ENCODE assay signal across 13 cellular contexts in the genomic region with DNA sequence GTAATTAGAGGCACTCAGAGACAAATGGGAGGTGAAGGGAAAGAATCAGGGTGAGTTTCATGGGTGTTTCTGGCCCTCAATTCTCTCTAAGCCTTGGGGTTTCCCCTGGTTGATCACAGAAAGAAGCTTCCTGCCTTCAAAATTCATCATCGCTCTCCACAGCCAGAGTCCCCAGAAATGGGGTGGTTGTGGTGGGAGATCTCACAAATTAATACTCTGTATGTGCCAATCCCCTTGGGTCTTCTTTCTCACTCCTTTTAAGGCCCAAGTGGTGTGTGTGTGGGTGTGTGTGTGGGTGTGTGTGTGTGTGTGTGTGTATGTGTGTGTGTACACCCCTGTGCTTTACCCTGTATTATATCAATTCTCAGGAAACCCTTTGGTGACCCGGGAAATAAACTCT. TPM values are rescaled to one million over a fixed set of nuclear protein-coding genes. Genes with fewer than 3 reads are reported as not detected.
DNase-seq lines count a peak whose midpoint lies in the region; ATAC-seq, FAIRE-seq and TF ChIP-seq lines count a peak whose summit lies in the region.
"Had no signal": no experiment of that assay in that cellular context is flagged by ENCODE, and none has a peak within 500 bp of the region (broad histone marks: within the 10 kb centered on the region; RNA-seq: fewer than 3 reads in every experiment).

No MANE protein-coding gene starts in this region.

- in situ Hi-C loops in GM12878 (cut with MboI): no loop called here

- H3K27ac ChIP-seq in CD8-positive, alpha-beta memory T cell (ENCODE audit: low read depth, low read length): no peak overlapping the region
- no peak overlapping the region for H3K27ac ChIP-seq in GM12878 (ENCODE audit: control insufficient read depth, insufficient read depth)
- H3K27ac ChIP-seq: PC-9 had no signal

- peak in 3 of 5 donors; percentile 37 to 54 (median 51) for DNase-seq in CD8-positive, alpha-beta memory T cell
- peak; percentile 85 for DNase-seq in activated CD4-positive, alpha-beta T cell treated with anti-CD3 and anti-CD28 coated beads, Interleukin-2, amount 10 ng/mL, durations not matched to agents 24 days and 14 days
- DNase-seq in GM12878 (ENCODE audit: low read depth, low spot score) (peak; percentile 36), H54 (ENCODE audit: insufficient read length, low spot score) (no peak), HTR-8/SVneo (ENCODE audit: insufficient read length, low spot score) (no peak), DMS53 (lab: John Stamatoyannopoulos, UW) (no peak)
- DNase-seq in stimulated activated CD4-positive, alpha-beta T cell treated with anti-CD3 and anti-CD28 coated beads, TNF-alpha, amount 100 ng/mL, for 24 hours (ENCODE audit: low read depth in 3 of 3): peak; percentile 16 to 27 (median 24)
- DNase-seq: C1 segment of cervical spinal cord, NCI-H1436 treated with DMSO at 0.1 percent for 48 hours, PC-9 had no signal

- H3K4me3 ChIP-seq in CD8-positive, alpha-beta memory T cell (ENCODE audit: low read length): no peak overlapping the region
- H3K4me3 ChIP-seq in GM12878: no peak overlapping the region
- H3K4me3 ChIP-seq: PC-9 had no signal

- H3K27me3 Mint-ChIP-seq in CD8-positive, alpha-beta memory T cell: no peaks in the 10 kb centered on the region
- H3K27me3 Mint-ChIP-seq in activated CD4-positive, alpha-beta T cell treated with anti-CD3 and anti-CD28 coated beads, Interleukin-2, amount 10 ng/mL, durations not matched to agents 24 days and 14 days: peaks cover 3% of the 10 kb centered on the region

- TF ChIP-seq POLR2A in GM12878 (IDR thresholded peaks at IDR 0.05; ENCODE audit: low read depth, low read length) (no peak), H54 (IDR thresholded peaks at IDR 0.05; ENCODE audit: low read depth, low read length) (no peak)

- peaks cover 61% of the 10 kb centered on the region for H3K4me1 ChIP-seq in CD8-positive, alpha-beta memory T cell (ENCODE audit: insufficient read depth, low read length)
- H3K4me1 ChIP-seq in GM12878 (ENCODE audit: control insufficient read depth, insufficient read depth, low read length): peaks cover 32% of the 10 kb centered on the region

- H3K79me2 ChIP-seq in GM12878 (ENCODE audit: control insufficient read depth, insufficient read depth, low read length): no peaks in the 10 kb centered on the region

- TF ChIP-seq EP300 in GM12878 (IDR thresholded peaks at IDR 0.05; ENCODE audit: borderline replicate concordance in 1 of 2, control insufficient read depth in 1 of 2, low read depth in 2 of 2, low read length in 2 of 2): no peak

- peak overlapping the region; percentile 71 to 92 (median 86) for H3K27ac Mint-ChIP-seq in CD8-positive, alpha-beta memory T cell
- peak overlapping the region; percentile 72 for H3K27ac Mint-ChIP-seq in activated CD4-positive, alpha-beta T cell treated with anti-CD3 and anti-CD28 coated beads, Interleukin-2, amount 10 ng/mL, durations not matched to agents 24 days and 14 days
- H3K27ac Mint-ChIP-seq: dendritic cell treated with granulocyte-macrophage colony-stimulating factor and Interleukin-4, amounts not matched to agents 40 ng/mL and 50 ng/mL, for 4 days had no signal

- peak overlapping the region; percentile 9 for H2AFZ ChIP-seq in GM12878 (ENCODE audit: control insufficient read depth, low read depth, low read length)
- H2AFZ ChIP-seq: PC-9 had no signal

- H3K36me3 ChIP-seq in CD8-positive, alpha-beta memory T cell (ENCODE audit: insufficient read depth, low read length): no peaks in the 10 kb centered on the region
- H3K36me3 ChIP-seq in GM12878 (ENCODE audit: control insufficient read depth in 2 of 2, insufficient read depth in 2 of 2, low read length in 1 of 2): no peaks in the 10 kb centered on the region

- ATAC-seq in GM12878 (peak; percentile 69), GM18502 (IDR thresholded peaks at IDR 0.05; ENCODE audit: poor library complexity, unreplicated experiment) (no peak)

- WGBS in GM12878 (ENCODE audit: insufficient coverage, insufficient replicate concordance, low lambda C conversion rate, missing lambda C conversion rate): 3% methylated on average over 2 of the region's 2 CpGs

- no peaks in the 10 kb centered on the region for H3K27me3 ChIP-seq in CD8-positive, alpha-beta memory T cell (ENCODE audit: insufficient read depth, low read length, poor library complexity, severe bottlenecking)
- no peaks in the 10 kb centered on the region for H3K27me3 ChIP-seq in GM12878 (replicated peaks in 1 of 2; ENCODE audit: control insufficient read depth in 2 of 2, insufficient read depth in 2 of 2, low read length in 1 of 2)

- no peak for TF ChIP-seq CTCF in GM12878 (IDR thresholded peaks at IDR 0.05 in 2 of 3, conservative IDR thresholded peaks at IDR 0.05 in 1 of 3; ENCODE audit: control insufficient read depth in 2 of 3, extremely low read depth in 1 of 3, insufficient read depth in 1 of 3, low read depth in 3 of 3, low read length in 3 of 3)

- H4K20me1 ChIP-seq in GM12878 (ENCODE audit: control insufficient read depth, insufficient read depth): no peaks in the 10 kb centered on the region

- TF ChIP-seq RAD21 in GM12878 (IDR thresholded peaks at IDR 0.05; ENCODE audit: insufficient read depth, low read depth, low read length): no peak

- H3K4me2 ChIP-seq in GM12878 (ENCODE audit: control insufficient read depth, insufficient read depth): peak overlapping the region; percentile 9; the same call in 1 of the 2 replicates
- H3K4me2 ChIP-seq: PC-9 had no signal

- no TSS peak for BruUV-seq in GM12878 (replicated peaks; lab: Mats Ljungman, UMichigan)

- H3K9ac ChIP-seq in GM12878 (ENCODE audit: control insufficient read depth, insufficient read depth, low read length): no peak overlapping the region

- RAD21 ChIA-PET in GM12878 (lab: Charles Lee; ENCODE audit: unreplicated experiment): interaction anchor here (1.4 to 4.1 kb wide), 4 partner anchors 16 to 33 kb away, joined by 3 to 52 read pairs (median 5); a partner anchor contains a TSS

- CTCF ChIA-PET in CD8-positive, alpha-beta memory T cell (lab: Charles Lee): interaction anchor here (2.0 kb wide), 1 partner anchor 33 kb away, joined by 15 read pairs; a partner anchor contains a TSS
- CTCF ChIA-PET in GM12878 (lab: Yijun Ruan, JAX): interaction anchor here (0.6 to 3.8 kb wide), 5 partner anchors 11 to 91 kb away, joined by 3 to 43 read pairs (median 6); a partner anchor contains a TSS

- peaks cover 10 to 21% (median 17%) of the 10 kb centered on the region in 5 donors for H3K9me3 Mint-ChIP-seq in CD8-positive, alpha-beta memory T cell
- peaks cover 13% of the 10 kb centered on the region for H3K9me3 Mint-ChIP-seq in activated CD4-positive, alpha-beta T cell treated with anti-CD3 and anti-CD28 coated beads, Interleukin-2, amount 10 ng/mL, durations not matched to agents 24 days and 14 days

- POLR2A ChIA-PET in CD8-positive, alpha-beta memory T cell (lab: Charles Lee): no interaction called here
- POLR2A ChIA-PET in GM12878 (lab: Charles Lee): interaction anchor here (1.2 to 3.0 kb wide), 3 partner anchors 11 to 16 kb away, joined by 6 to 18 read pairs (median 7); no protein-coding TSS in a partner anchor

- intact Hi-C loops in activated CD4-positive, alpha-beta T cell treated with anti-CD3 and anti-CD28 coated beads, Interleukin-2, amount 10 ng/mL, durations not matched to agents 24 days and 14 days (cut with micrococcal nuclease): loop anchor here (1.0 to 2.0 kb wide), 2 partner anchors 16 to 34 kb away; a partner anchor contains a TSS
- intact Hi-C loops in GM12878 (cut with micrococcal nuclease; ENCODE audit: unreplicated experiment): no loop called here

- peaks cover 67 to 79% (median 75%) of the 10 kb centered on the region in 3 donors for H3K4me1 Mint-ChIP-seq in CD8-positive, alpha-beta memory T cell
- H3K4me1 Mint-ChIP-seq in activated CD4-positive, alpha-beta T cell treated with anti-CD3 and anti-CD28 coated beads, Interleukin-2, amount 10 ng/mL, durations not matched to agents 24 days and 14 days: peaks cover 56% of the 10 kb centered on the region

- peak overlapping the region in 4 of 7 donors; percentile 11 to 61 (median 36) for H3K4me3 Mint-ChIP-seq in CD8-positive, alpha-beta memory T cell
- peak overlapping the region; percentile 47 for H3K4me3 Mint-ChIP-seq in activated CD4-positive, alpha-beta T cell treated with anti-CD3 and anti-CD28 coated beads, Interleukin-2, amount 10 ng/mL, durations not matched to agents 24 days and 14 days
- H3K4me3 Mint-ChIP-seq: dendritic cell treated with granulocyte-macrophage colony-stimulating factor and Interleukin-4, amounts not matched to agents 40 ng/mL and 50 ng/mL, for 4 days had no signal

- SMC1A ChIA-PET in GM12878 (lab: Charles Lee; ENCODE audit: uncharacterized antibody, unreplicated experiment): interaction anchor here (0.9 to 3.7 kb wide), 4 partner anchors 14 to 33 kb away, joined by 4 to 46 read pairs (median 8); a partner anchor contains a TSS

- FAIRE-seq in GM12878 (lab: Jason Lieb, UNC) (peak; percentile 93), H54 (lab: Jason Lieb, UNC) (no peak), HTR-8/SVneo (lab: Jason Lieb, UNC) (no peak)
- FAIRE-seq: H1 had no signal

- H3K9me3 ChIP-seq in CD8-positive, alpha-beta memory T cell (ENCODE audit: low read length): no peaks in the 10 kb centered on the region
- H3K9me3 ChIP-seq in GM12878 (replicated peaks; ENCODE audit: control insufficient read depth, insufficient read depth, low read length): no peaks in the 10 kb centered on the region; the same call in 1 of the 3 replicates

- H3K36me3 Mint-ChIP-seq in CD8-positive, alpha-beta memory T cell: peaks cover 0 to 18% (median 2%) of the 10 kb centered on the region in 3 donors
- peaks cover 17% of the 10 kb centered on the region for H3K36me3 Mint-ChIP-seq in activated CD4-positive, alpha-beta T cell treated with anti-CD3 and anti-CD28 coated beads, Interleukin-2, amount 10 ng/mL, durations not matched to agents 24 days and 14 days (ENCODE audit: low read depth)

RNA-seq across cellular contexts. Expression of a gene that starts 2.7 kb away (rescaled TPM):
- 1 to 10 TPM; 7.0 to 7.9 TPM for total RNA-seq in CD8-positive, alpha-beta memory T cell
- polyA plus RNA-seq in CD8-positive, alpha-beta memory T cell: 2.7 TPM
- total RNA-seq in activated CD4-positive, alpha-beta T cell treated with anti-CD3 and anti-CD28 coated beads, Interleukin-2, amount 10 ng/mL, durations not matched to agents 24 days and 14 days: 3.3 and 4.7 TPM in 2 replicates
- total RNA-seq in GM12878 (2013; cell fraction: nucleolus; rRNA removed): 6.3 and 7.3 TPM in 2 replicates
- total RNA-seq in GM12878 (2014; rRNA removed) (0.38 and 0.56 TPM in 2 replicates), GM12878 (2014; rRNA removed; fragmentation: Illumina TruSeq; extraction: Trizol) (0.41 and 0.45 TPM in 2 replicates), GM12878 (2021) (2.6 and 3.2 TPM in 2 replicates)
- polyA plus RNA-seq in GM12878 (2011; ENCODE audit: low read depth): 0.20 TPM
- polyA plus RNA-seq in GM12878 (2011; rRNA removed) (0.19 and 0.30 TPM in 2 replicates), GM12878 (2014; fragmentation: Illumina TruSeq; extraction: Trizol) (0.19 TPM in 1 of 2 replicates, not detected in the other), GM12878 (2014; fragmentation: Nextera tagmentation; extraction: Ambion mirVana) (under 1 TPM in 1 of 2 experiments, not detected in 1; 0.02 TPM), GM12878 (2014; rRNA removed) (0.73 and 1.0 TPM in 2 replicates), GM12878 (2016; fragmentation: Nextera tagmentation; extraction: Ambion mirVana) (under 1 TPM in 1 of 2 experiments, not detected in 1; 0.21 TPM)
- 0.60 and 0.77 TPM in 2 replicates for polyA plus RNA-seq in GM12878 (2011; cell fraction: cytosol; rRNA removed)
- 3.6 and 3.9 TPM in 2 replicates for polyA plus RNA-seq in GM12878 (2011; cell fraction: nucleus; rRNA removed)
- 0.70 and 1.1 TPM in 2 replicates for polyA plus RNA-seq in GM12878 (2012)
- 1.1 and 2.5 TPM in 2 replicates for polyA minus RNA-seq in GM12878 (2011; rRNA and poly(A)+ RNA removed)
- polyA minus RNA-seq in GM12878 (2011; cell fraction: cytosol; rRNA and poly(A)+ RNA removed): 0.62 and 0.80 TPM in 2 replicates
- 1.6 and 3.2 TPM in 2 replicates for polyA minus RNA-seq in GM12878 (2011; cell fraction: nucleus; rRNA and poly(A)+ RNA removed)

RNA-seq across cellular contexts. Expression of a gene that starts 33.9 kb away (rescaled TPM):
- total RNA-seq in CD8-positive, alpha-beta memory T cell: 100 to 1,000 TPM; 170 to 179 TPM
- 114 TPM for polyA plus RNA-seq in CD8-positive, alpha-beta memory T cell
- total RNA-seq in activated CD4-positive, alpha-beta T cell treated with anti-CD3 and anti-CD28 coated beads, Interleukin-2, amount 10 ng/mL, durations not matched to agents 24 days and 14 days: 192 and 193 TPM in 2 replicates
- 32.5 and 41.0 TPM in 2 replicates for total RNA-seq in GM12878 (2013; cell fraction: nucleolus; rRNA removed)
- total RNA-seq in GM12878 (2014; rRNA removed): 134 and 138 TPM in 2 replicates
- total RNA-seq in GM12878 (2014; rRNA removed; fragmentation: Illumina TruSeq; extraction: Trizol): 97.2 and 103 TPM in 2 replicates
- total RNA-seq in GM12878 (2021): 109 TPM in 2 replicates
- 54.1 TPM for polyA plus RNA-seq in GM12878 (2011; ENCODE audit: low read depth)
- 20.9 and 55.2 TPM in 2 replicates for polyA plus RNA-seq in GM12878 (2011; rRNA removed)
- polyA plus RNA-seq in GM12878 (2011; cell fraction: cytosol; rRNA removed): 63.6 and 73.3 TPM in 2 replicates
- 99.5 and 124 TPM in 2 replicates for polyA plus RNA-seq in GM12878 (2011; cell fraction: nucleus; rRNA removed)
- polyA plus RNA-seq in GM12878 (2012): 63.5 and 80.8 TPM in 2 replicates
- polyA plus RNA-seq in GM12878 (2014; fragmentation: Illumina TruSeq; extraction: Trizol): 87.6 and 115 TPM in 2 replicates
- polyA plus RNA-seq in GM12878 (2014; fragmentation: Nextera tagmentation; extraction: Ambion mirVana): 100 to 1,000 TPM; 203 to 328 TPM
- polyA plus RNA-seq in GM12878 (2014; rRNA removed): 84.1 and 99.7 TPM in 2 replicates
- 100 to 1,000 TPM; 176 to 182 TPM for polyA plus RNA-seq in GM12878 (2016; fragmentation: Nextera tagmentation; extraction: Ambion mirVana)
- 30.6 and 33.3 TPM in 2 replicates for polyA minus RNA-seq in GM12878 (2011; rRNA and poly(A)+ RNA removed)
- polyA minus RNA-seq in GM12878 (2011; cell fraction: cytosol; rRNA and poly(A)+ RNA removed): 16.7 and 27.0 TPM in 2 replicates
- 17.2 and 25.8 TPM in 2 replicates for polyA minus RNA-seq in GM12878 (2011; cell fraction: nucleus; rRNA and poly(A)+ RNA removed)

RNA-seq across cellular contexts. Expression of a gene that starts 59.8 kb away (rescaled TPM):
- total RNA-seq in CD8-positive, alpha-beta memory T cell: 1 to 10 TPM; 4.8 to 5.0 TPM
- 6.6 TPM for polyA plus RNA-seq in CD8-positive, alpha-beta memory T cell
- total RNA-seq in activated CD4-positive, alpha-beta T cell treated with anti-CD3 and anti-CD28 coated beads, Interleukin-2, amount 10 ng/mL, durations not matched to agents 24 days and 14 days: 4.4 and 6.7 TPM in 2 replicates
- 32.2 and 35.0 TPM in 2 replicates for total RNA-seq in GM12878 (2013; cell fraction: nucleolus; rRNA removed)
- total RNA-seq in GM12878 (2014; rRNA removed) (4.1 and 6.1 TPM in 2 replicates), GM12878 (2014; rRNA removed; fragmentation: Illumina TruSeq; extraction: Trizol) (3.4 and 4.3 TPM in 2 replicates), GM12878 (2021) (3.2 and 3.3 TPM in 2 replicates)
- polyA plus RNA-seq in GM12878 (2011; ENCODE audit: low read depth): 0.52 TPM
- polyA plus RNA-seq in GM12878 (2011; rRNA removed) (3.4 and 7.0 TPM in 2 replicates), GM12878 (2014; fragmentation: Illumina TruSeq; extraction: Trizol) (2.1 and 3.6 TPM in 2 replicates), GM12878 (2014; fragmentation: Nextera tagmentation; extraction: Ambion mirVana) (1 to 10 TPM in 1 of 2 experiments, under 1 TPM in 1; 0.88 to 1.4 TPM), GM12878 (2014; rRNA removed) (1.4 and 2.0 TPM in 2 replicates), GM12878 (2016; fragmentation: Nextera tagmentation; extraction: Ambion mirVana) (1 to 10 TPM; 1.6 to 2.7 TPM)
- 1.1 and 1.4 TPM in 2 replicates for polyA plus RNA-seq in GM12878 (2011; cell fraction: cytosol; rRNA removed)
- polyA plus RNA-seq in GM12878 (2011; cell fraction: nucleus; rRNA removed): 2.4 TPM in 2 replicates
- polyA plus RNA-seq in GM12878 (2012): 0.92 and 3.1 TPM in 2 replicates
- 6.6 and 10.4 TPM in 2 replicates for polyA minus RNA-seq in GM12878 (2011; rRNA and poly(A)+ RNA removed)
- 2.1 and 4.0 TPM in 2 replicates for polyA minus RNA-seq in GM12878 (2011; cell fraction: cytosol; rRNA and poly(A)+ RNA removed)
- 3.0 and 4.8 TPM in 2 replicates for polyA minus RNA-seq in GM12878 (2011; cell fraction: nucleus; rRNA and poly(A)+ RNA removed)

Comparison
In these comparisons a context has a peak if more than half of its experiments do, and no peak if none do; other contexts are left out.
1. DNase-seq: peak in CD8-positive, alpha-beta memory T cell (3 of 5), activated CD4-positive, alpha-beta T cell treated with anti-CD3 and anti-CD28 coated beads, Interleukin-2, amount 10 ng/mL, durations not matched to agents 24 days and 14 days (single experiment), GM12878 (single experiment) and stimulated activated CD4-positive, alpha-beta T cell treated with anti-CD3 and anti-CD28 coated beads, TNF-alpha, amount 100 ng/mL, for 24 hours (3 of 3); none in H54 (single experiment), HTR-8/SVneo (single experiment) and DMS53 (single experiment).